ENCODE assay signal across 8 cellular contexts in the genomic region with DNA sequence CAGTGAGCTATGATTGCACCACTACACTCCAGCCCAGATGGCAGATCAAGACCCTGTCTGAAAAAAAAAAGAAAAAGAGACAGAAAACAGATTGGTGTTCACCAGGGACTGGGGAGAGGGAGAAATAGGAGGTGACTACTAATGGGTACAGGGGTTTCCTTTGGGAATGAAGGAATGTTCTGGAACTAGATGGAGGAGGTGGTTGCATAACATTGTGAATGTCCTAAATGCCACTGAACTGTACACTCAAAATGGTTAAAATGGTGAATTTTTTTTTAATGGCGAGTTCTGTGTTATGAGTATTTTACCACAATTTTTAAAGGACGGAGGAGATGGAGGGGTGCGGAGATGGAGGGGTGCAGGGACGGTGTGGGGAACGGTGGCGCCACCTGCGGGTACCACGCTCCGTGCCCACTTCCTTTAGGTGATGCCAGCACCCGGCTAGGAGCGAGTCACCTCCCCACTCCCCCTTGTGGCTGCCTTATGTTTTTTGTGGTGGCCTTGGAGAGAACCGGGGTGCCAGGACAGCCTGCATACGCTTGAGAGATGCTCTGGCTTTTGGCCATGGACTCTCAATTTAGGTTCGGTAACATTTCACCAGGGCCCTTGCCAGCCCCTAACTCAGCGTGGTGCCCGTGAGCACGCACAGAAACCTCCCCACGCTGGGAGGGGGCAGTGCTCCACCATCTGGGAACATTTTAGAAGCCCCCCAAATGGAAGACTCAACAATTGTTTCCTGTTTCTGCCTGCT. TPM values are rescaled to one million over a fixed set of nuclear protein-coding genes. Genes with fewer than 3 reads are reported as not detected.
A peak's percentile ranks its signal among the peaks of the same experiment; 100 is the strongest.
DNase-seq lines count a peak whose midpoint lies in the region; ATAC-seq lines count a peak whose summit lies in the region.

No MANE protein-coding gene starts in this region.

- no peak overlapping the region for H3K9ac ChIP-seq in mesendoderm (ENCODE audit: low read length)

- no peak overlapping the region for H4K5ac ChIP-seq in mesendoderm (ENCODE audit: low read length)

- H3K4me2 ChIP-seq in mesendoderm (ENCODE audit: low read length): no peak overlapping the region

- no peak overlapping the region for H3K23ac ChIP-seq in mesendoderm (ENCODE audit: low read length)

- H3K36me3 ChIP-seq in mesendoderm (ENCODE audit: control insufficient read depth, insufficient read depth, low read length): no peaks in the 10 kb centered on the region

- no peak overlapping the region for H3K4me3 ChIP-seq in mesendoderm (ENCODE audit: low read length)

- H3K18ac ChIP-seq in mesendoderm (ENCODE audit: low read length): no peak overlapping the region

- no peak overlapping the region for H3K56ac ChIP-seq in mesendoderm (ENCODE audit: low read length)

- H3K27me3 Mint-ChIP-seq in stimulated activated naive CD8-positive, alpha-beta T cell treated with anti-CD3 and anti-CD28 coated beads, Interleukin-15, amount 100 ng/mL, for 72 hours: no peaks in the 10 kb centered on the region

- no peaks in the 10 kb centered on the region for H3K27me3 ChIP-seq in mesendoderm (ENCODE audit: insufficient read depth, low read length, poor library complexity)

- peak in 10 of 14 donors; percentile 13 to 81 (median 36) for DNase-seq in C1 segment of cervical spinal cord (lab: John Stamatoyannopoulos, UW)
- peak; percentile 60 for DNase-seq in NCI-H2107 (lab: John Stamatoyannopoulos, UW)
- DNase-seq in activated CD4-positive, alpha-beta T cell treated with anti-CD3 and anti-CD28 coated beads for 1 hour: peak; percentile 43
- peak; percentile 90 for DNase-seq in cerebellar cortex (ENCODE audit: low spot score)
- DNase-seq in mesendoderm: peak; percentile 75
- peak; percentile 56 to 72 for DNase-seq in stimulated activated naive CD8-positive, alpha-beta T cell treated with anti-CD3 and anti-CD28 coated beads, Interleukin-15, amount 100 ng/mL, for 72 hours
- no peak for DNase-seq in GM19238 (ENCODE audit: insufficient read length, low spot score)

- H3K79me1 ChIP-seq in mesendoderm (ENCODE audit: low read length): no peaks in the 10 kb centered on the region

- peak; percentile 40 for ATAC-seq in GM21447 (IDR thresholded peaks at IDR 0.05; ENCODE audit: unreplicated experiment)
- peak; percentile 96 for ATAC-seq in stimulated activated naive CD8-positive, alpha-beta T cell treated with anti-CD3 and anti-CD28 coated beads, Interleukin-15, amount 100 ng/mL, for 72 hours

- no CpG with 5 or more reads among the region's 18 CpGs for WGBS in mesendoderm (ENCODE audit: extremely low coverage, insufficient coverage, low lambda C conversion rate)

- no peaks in the 10 kb centered on the region for H3K9me3 Mint-ChIP-seq in stimulated activated naive CD8-positive, alpha-beta T cell treated with anti-CD3 and anti-CD28 coated beads, Interleukin-15, amount 100 ng/mL, for 72 hours

- H3K4me1 ChIP-seq in mesendoderm (ENCODE audit: control insufficient read depth, low read depth, low read length): no peaks in the 10 kb centered on the region

- H4K8ac ChIP-seq in mesendoderm (ENCODE audit: low read depth, low read length): no peak overlapping the region

- no peak overlapping the region for H3K4ac ChIP-seq in mesendoderm (ENCODE audit: low read depth, low read length)

- no peaks in the 10 kb centered on the region for H3K79me2 ChIP-seq in mesendoderm (ENCODE audit: control insufficient read depth, insufficient read depth, low read length)

- H3K27ac ChIP-seq in mesendoderm (ENCODE audit: low read depth, low read length): no peak overlapping the region

- H3K4me1 Mint-ChIP-seq in stimulated activated naive CD8-positive, alpha-beta T cell treated with anti-CD3 and anti-CD28 coated beads, Interleukin-15, amount 100 ng/mL, for 72 hours: peaks cover 17% of the 10 kb centered on the region

- no peak overlapping the region for H2BK5ac ChIP-seq in mesendoderm (ENCODE audit: low read length)

- H2BK120ac ChIP-seq in mesendoderm (ENCODE audit: low read depth, low read length): no peak overlapping the region

- peak overlapping the region; percentile 24 to 49 for H3K4me3 Mint-ChIP-seq in stimulated activated naive CD8-positive, alpha-beta T cell treated with anti-CD3 and anti-CD28 coated beads, Interleukin-15, amount 100 ng/mL, for 72 hours

- peak overlapping the region; percentile 37 to 84 for H3K27ac Mint-ChIP-seq in stimulated activated naive CD8-positive, alpha-beta T cell treated with anti-CD3 and anti-CD28 coated beads, Interleukin-15, amount 100 ng/mL, for 72 hours

- H2BK15ac ChIP-seq in mesendoderm (replicated peaks; ENCODE audit: low read depth): no peak overlapping the region

- no peak overlapping the region for H2AK5ac ChIP-seq in mesendoderm (ENCODE audit: low read length)

RNA-seq across cellular contexts. Expression of a gene that starts 16.1 kb away (rescaled TPM):
- polyA plus RNA-seq in mesendoderm (2013, experiment 1 of 2): 737 TPM
- 751 TPM for polyA plus RNA-seq in mesendoderm (2013, experiment 2 of 2)

RNA-seq across cellular contexts. Expression of a gene that starts 34.7 kb away (rescaled TPM):
- polyA plus RNA-seq in mesendoderm (2013, experiment 1 of 2): 55.4 TPM
- polyA plus RNA-seq in mesendoderm (2013, experiment 2 of 2): 56.4 TPM
